22 cellular contexts compared by ENCODE assay signal in the genomic region with DNA sequence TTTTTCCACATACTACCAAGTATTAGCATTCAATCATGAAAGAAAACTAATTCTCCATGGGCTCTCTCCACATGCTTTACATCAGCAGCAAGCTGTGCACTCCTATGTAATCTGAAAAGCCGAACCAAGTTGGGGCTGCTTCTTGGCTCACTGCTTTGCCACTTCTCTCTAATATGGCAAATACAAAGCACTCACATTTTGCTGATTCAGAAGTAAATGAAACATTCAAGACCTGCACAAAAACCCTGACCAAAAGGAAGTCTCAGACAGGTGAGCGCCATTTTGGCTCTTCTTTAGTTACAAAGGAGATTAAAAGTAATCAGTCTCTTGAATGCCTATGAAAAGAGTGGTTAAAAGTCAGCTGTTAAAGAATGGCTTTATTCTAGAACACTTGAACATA.
A peak's percentile ranks its signal among the peaks of the same experiment; 100 is the strongest.
DNase-seq lines count a peak whose midpoint lies in the region; ATAC-seq, FAIRE-seq and TF ChIP-seq lines count a peak whose summit lies in the region.
"Had no signal": no experiment of that assay in that cellular context is flagged by ENCODE, and none has a peak within 500 bp of the region (broad histone marks: within the 10 kb centered on the region; RNA-seq: fewer than 3 reads in every experiment).

No MANE protein-coding gene starts in this region.

- TF ChIP-seq RAD21 in K562 (CRISPR knock-in tag; conservative IDR thresholded peaks at IDR 0.05 in 1 of 2, IDR thresholded peaks at IDR 0.05 in 1 of 2): no peak

- H3K9me3 ChIP-seq in BLaER1 treated with 17β-estradiol and CSF1 and Interleukin-3, amounts not matched to agents 10 nM and 100 nM (replicated peaks in 1 of 11): peaks cover 0 to 41% (median 13%) of the 10 kb centered on the region in 11 experiments; a peak in 14 of 22 replicates
- no peaks in the 10 kb centered on the region for H3K9me3 ChIP-seq in DND-41 (ENCODE audit: insufficient read depth, low read length, severe bottlenecking)
- no peaks in the 10 kb centered on the region for H3K9me3 ChIP-seq in K562 (replicated peaks; ENCODE audit: control insufficient read depth, insufficient read depth, low read depth, low read length)
- H3K9me3 ChIP-seq: BE2C, BLaER1, Caco-2 had no signal

- H3K4me2 ChIP-seq in BLaER1 treated with 17β-estradiol and CSF1 and Interleukin-3, amounts not matched to agents 10 nM and 100 nM: peak overlapping the region in 4 of 11 experiments; percentile 30 to 62 (median 37); a peak in 3 of 22 replicates
- H3K4me2 ChIP-seq in DND-41 (ENCODE audit: insufficient read depth, low read length) (no peak overlapping the region), K562 (ENCODE audit: insufficient read depth, low read length) (no peak overlapping the region)
- H3K4me2 ChIP-seq: BLaER1 had no signal

- no peak overlapping the region for H3K9ac ChIP-seq in BLaER1 treated with 17β-estradiol and CSF1 and Interleukin-3, amounts not matched to agents 10 nM and 100 nM
- H3K9ac ChIP-seq in DND-41 (ENCODE audit: low read depth, low read length) (no peak overlapping the region), K562 (ENCODE audit: insufficient read depth in 1 of 2, low read depth in 2 of 2, low read length in 2 of 2) (no peak overlapping the region)
- H3K9ac ChIP-seq: BLaER1 had no signal

- H3K4me1 ChIP-seq in BLaER1 treated with 17β-estradiol and CSF1 and Interleukin-3, amounts not matched to agents 10 nM and 100 nM: peaks cover 17 to 65% (median 47%) of the 10 kb centered on the region in 10 experiments
- peaks cover 84% of the 10 kb centered on the region for H3K4me1 ChIP-seq in DND-41 (ENCODE audit: insufficient read depth, low read length)
- peaks cover 0 to 4% of the 10 kb centered on the region in 2 experiments; a peak in 2 of 5 replicates for H3K4me1 ChIP-seq in K562 (replicated peaks in 1 of 2; ENCODE audit: control insufficient read depth in 2 of 2, insufficient read depth in 2 of 2, low read length in 2 of 2)
- H3K4me1 ChIP-seq: BE2C, Caco-2 had no signal

- BruUV-seq in K562 (replicated peaks; lab: Mats Ljungman, UMichigan): no TSS peak

- POLR2A ChIA-PET in K562 (lab: Yijun Ruan, JAX): interaction anchor here (0.6 kb wide), 1 partner anchor 9 kb away, joined by 3 read pairs; no protein-coding TSS in a partner anchor

- FAIRE-seq in K562 (lab: Jason Lieb, UNC): no peak
- FAIRE-seq: A204.1, D721Med, GM12878, GM12892, GM18507 had no signal

- no peaks in the 10 kb centered on the region for H3K27me3 ChIP-seq in BLaER1 treated with 17β-estradiol and CSF1 and Interleukin-3, amounts not matched to agents 10 nM and 100 nM
- H3K27me3 ChIP-seq in DND-41 (ENCODE audit: insufficient read depth, low read length, poor library complexity) (no peaks in the 10 kb centered on the region), K562 (ENCODE audit: control insufficient read depth in 2 of 2, insufficient read depth in 2 of 2, low read length in 2 of 2) (no peaks in the 10 kb centered on the region)
- H3K27me3 ChIP-seq: BE2C, BLaER1 had no signal

- H3K4me3 ChIP-seq in BLaER1 treated with 17β-estradiol and CSF1 and Interleukin-3, amounts not matched to agents 10 nM and 100 nM: no peak overlapping the region
- H3K4me3 ChIP-seq in DND-41 (ENCODE audit: low read depth in 1 of 2, low read length in 2 of 2) (no peak overlapping the region), K562 (no peak overlapping the region)
- H3K4me3 ChIP-seq: BLaER1, GM12878 had no signal

- TF ChIP-seq EP300 in K562 (IDR thresholded peaks at IDR 0.05; ENCODE audit: low read length): no peak

- peak overlapping the region in 8 of 11 experiments; percentile 3 to 91 (median 38); a peak in 12 of 22 replicates for H3K27ac ChIP-seq in BLaER1 treated with 17β-estradiol and CSF1 and Interleukin-3, amounts not matched to agents 10 nM and 100 nM
- H3K27ac ChIP-seq in DND-41 (ENCODE audit: low read length) (peak overlapping the region; percentile 58), K562 (ENCODE audit: extremely low read depth, low read depth, low read length) (no peak overlapping the region)
- H3K27ac ChIP-seq: BLaER1, C4-2B had no signal

- H3K36me3 ChIP-seq in BLaER1 treated with 17β-estradiol and CSF1 and Interleukin-3, amounts not matched to agents 10 nM and 100 nM: no peaks in the 10 kb centered on the region; a peak in 1 of 22 replicates
- H3K36me3 ChIP-seq in DND-41 (ENCODE audit: insufficient read depth, low read length) (no peaks in the 10 kb centered on the region), K562 (ENCODE audit: control insufficient read depth, insufficient read depth, low read length) (no peaks in the 10 kb centered on the region)
- H3K36me3 ChIP-seq: BE2C, BLaER1 had no signal

- no peak for ATAC-seq in DND-41 (ENCODE audit: insufficient read depth, low read depth)
- ATAC-seq in K562: no peak
- no peak for ATAC-seq in HG03280 (IDR thresholded peaks at IDR 0.05; ENCODE audit: unreplicated experiment)
- ATAC-seq: CD8-positive, alpha-beta T cell; GM12878 had no signal

- CTCF ChIA-PET in K562 (lab: Yijun Ruan, JAX; ENCODE audit: low intra/inter-chr PET ratio): interaction anchor here (0.7 kb wide), 1 partner anchor 63 kb away, joined by 3 read pairs; no protein-coding TSS in a partner anchor

- H2AFZ ChIP-seq in DND-41 (ENCODE audit: low read depth, low read length) (no peak overlapping the region), K562 (ENCODE audit: low read depth, low read length) (no peak overlapping the region)

- 76% methylated on average over 2 of the region's 2 CpGs for WGBS in K562 (ENCODE audit: insufficient coverage, low coverage, missing lambda C conversion rate)

- no peak for TF ChIP-seq CTCF in DND-41 (IDR thresholded peaks at IDR 0.05; ENCODE audit: borderline replicate concordance, extremely low read depth, low read length, poor library complexity, severe bottlenecking)
- no peak for TF ChIP-seq CTCF in K562 (IDR thresholded peaks at IDR 0.05 in 2 of 3, conservative IDR thresholded peaks at IDR 0.05 in 1 of 3; ENCODE audit: insufficient read depth in 2 of 3, low read depth in 1 of 3, low read length in 3 of 3)

- H3K9me1 ChIP-seq in K562 (ENCODE audit: control insufficient read depth, insufficient read depth, low read length): no peaks in the 10 kb centered on the region

- in situ Hi-C loops in K562 (cut with MboI): no loop called here

- H3K79me2 ChIP-seq in DND-41 (ENCODE audit: insufficient read depth, low read length) (no peaks in the 10 kb centered on the region), K562 (ENCODE audit: control insufficient read depth, insufficient read depth, low read length) (no peaks in the 10 kb centered on the region)

- DNase-seq in DND-41 (no peak), K562 (ENCODE audit: extremely low read depth in 1 of 4, low spot score in 3 of 4) (no peak), RKO (ENCODE audit: low spot score) (no peak)
- DNase-seq: 8988T; ACHN; BE2C; Caco-2; Calu3; CD4-positive, alpha-beta T cell; CD8-positive, alpha-beta T cell; DMS79 treated with DMSO at 0.1 percent for 48 hours; EL; GDM1 had no signal

- H4K20me1 ChIP-seq in BLaER1 treated with 17β-estradiol and CSF1 and Interleukin-3, amounts not matched to agents 10 nM and 100 nM: no peaks in the 10 kb centered on the region
- H4K20me1 ChIP-seq in DND-41 (ENCODE audit: insufficient read depth, low read length) (no peaks in the 10 kb centered on the region), K562 (replicated peaks; ENCODE audit: control insufficient read depth, insufficient read depth, low read length) (no peaks in the 10 kb centered on the region)
- H4K20me1 ChIP-seq: BLaER1 had no signal

- TF ChIP-seq POLR2A in K562 (conservative IDR thresholded peaks at IDR 0.05): no peak

- intact Hi-C loops in K562 (cut with micrococcal nuclease): no loop called here

TF ChIP-seq in K562, 482 proteins besides CTCF, POLR2A, EP300 and RAD21:
- peak; percentile 49 for TF ChIP-seq C11orf30 (IDR thresholded peaks at IDR 0.05; ENCODE audit: low read depth)
- TF ChIP-seq SRSF7 (optimal IDR thresholded peaks at IDR 0.05; ENCODE audit: low read depth, low read length): no peak
- peak; percentile 18; the same call in 1 of the 2 replicates for TF ChIP-seq MAFF (IDR thresholded peaks at IDR 0.05; ENCODE audit: low read length)
- peak; percentile 57 for TF ChIP-seq ZNF316 (IDR thresholded peaks at IDR 0.05)
